Comparison of ENCODE assay signal across 1 cellular context in the genomic region with DNA sequence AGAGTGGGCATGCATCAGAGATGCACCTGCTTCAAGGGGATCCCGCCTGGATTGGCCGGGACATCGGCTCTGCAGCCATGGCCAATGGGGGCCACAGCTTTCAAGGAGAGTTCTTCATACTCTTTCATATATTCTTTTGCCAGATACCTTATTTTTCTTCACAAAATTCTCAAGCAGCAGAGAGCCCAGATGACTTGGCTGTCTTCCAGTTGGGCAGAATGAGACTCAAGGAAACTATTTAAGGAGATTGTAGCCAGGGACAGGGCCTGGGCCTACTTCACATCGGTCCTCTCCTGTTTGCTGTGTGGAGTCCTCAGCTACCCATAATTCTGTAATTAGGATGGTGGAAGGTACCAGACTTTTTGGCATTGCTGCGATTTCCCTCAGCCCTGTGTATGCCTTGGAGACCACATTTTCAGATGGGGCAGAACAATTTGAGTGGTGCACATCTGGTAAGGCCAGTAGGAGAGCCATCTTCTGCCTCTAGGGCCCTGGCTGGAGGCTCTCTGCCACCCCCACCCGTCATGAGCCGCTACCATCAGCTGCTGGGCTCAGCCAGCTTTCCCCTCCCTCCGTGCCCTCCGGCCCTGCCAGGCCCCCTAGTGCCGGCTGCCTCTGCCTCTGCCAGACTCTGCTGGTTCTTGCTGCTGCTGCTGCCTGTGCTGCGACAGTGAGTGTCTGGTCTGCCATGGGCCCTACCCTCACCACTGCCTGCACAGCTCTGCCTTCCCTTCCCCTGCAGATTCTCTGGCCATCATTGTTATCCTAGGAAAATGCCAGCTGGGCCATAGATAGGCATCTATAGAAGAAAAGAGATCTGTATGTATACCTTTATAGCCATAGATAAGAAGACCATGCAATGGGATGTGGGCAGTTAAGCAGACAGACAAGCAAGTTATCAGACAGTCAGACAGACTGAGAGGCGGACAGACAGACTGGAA.
A peak's percentile ranks its signal among the peaks of the same experiment; 100 is the strongest.
TF ChIP-seq lines count a peak whose summit lies in the region.

No MANE protein-coding gene starts in this region.

TF ChIP-seq in HEK293, 187 proteins besides CTCF, POLR2A, EP300 and RAD21:
- TF ChIP-seq ZNF211 (tag by site-specific recombination; IDR thresholded peaks at IDR 0.05; ENCODE audit: low read depth) (no peak), ZNF311 (tag by site-specific recombination; IDR thresholded peaks at IDR 0.05; ENCODE audit: borderline replicate concordance) (no peak), ZNF335 (tag by site-specific recombination; conservative IDR thresholded peaks at IDR 0.05) (peak; percentile 43; the same call in 1 of the 2 replicates), ZNF350 (tag by site-specific recombination; IDR thresholded peaks at IDR 0.05) (no peak), ZBTB20 (tag by site-specific recombination; IDR thresholded peaks at IDR 0.05) (no peak), ZNF837 (tag by site-specific recombination; IDR thresholded peaks at IDR 0.05) (no peak)
- TF ChIP-seq, protein P1, sequence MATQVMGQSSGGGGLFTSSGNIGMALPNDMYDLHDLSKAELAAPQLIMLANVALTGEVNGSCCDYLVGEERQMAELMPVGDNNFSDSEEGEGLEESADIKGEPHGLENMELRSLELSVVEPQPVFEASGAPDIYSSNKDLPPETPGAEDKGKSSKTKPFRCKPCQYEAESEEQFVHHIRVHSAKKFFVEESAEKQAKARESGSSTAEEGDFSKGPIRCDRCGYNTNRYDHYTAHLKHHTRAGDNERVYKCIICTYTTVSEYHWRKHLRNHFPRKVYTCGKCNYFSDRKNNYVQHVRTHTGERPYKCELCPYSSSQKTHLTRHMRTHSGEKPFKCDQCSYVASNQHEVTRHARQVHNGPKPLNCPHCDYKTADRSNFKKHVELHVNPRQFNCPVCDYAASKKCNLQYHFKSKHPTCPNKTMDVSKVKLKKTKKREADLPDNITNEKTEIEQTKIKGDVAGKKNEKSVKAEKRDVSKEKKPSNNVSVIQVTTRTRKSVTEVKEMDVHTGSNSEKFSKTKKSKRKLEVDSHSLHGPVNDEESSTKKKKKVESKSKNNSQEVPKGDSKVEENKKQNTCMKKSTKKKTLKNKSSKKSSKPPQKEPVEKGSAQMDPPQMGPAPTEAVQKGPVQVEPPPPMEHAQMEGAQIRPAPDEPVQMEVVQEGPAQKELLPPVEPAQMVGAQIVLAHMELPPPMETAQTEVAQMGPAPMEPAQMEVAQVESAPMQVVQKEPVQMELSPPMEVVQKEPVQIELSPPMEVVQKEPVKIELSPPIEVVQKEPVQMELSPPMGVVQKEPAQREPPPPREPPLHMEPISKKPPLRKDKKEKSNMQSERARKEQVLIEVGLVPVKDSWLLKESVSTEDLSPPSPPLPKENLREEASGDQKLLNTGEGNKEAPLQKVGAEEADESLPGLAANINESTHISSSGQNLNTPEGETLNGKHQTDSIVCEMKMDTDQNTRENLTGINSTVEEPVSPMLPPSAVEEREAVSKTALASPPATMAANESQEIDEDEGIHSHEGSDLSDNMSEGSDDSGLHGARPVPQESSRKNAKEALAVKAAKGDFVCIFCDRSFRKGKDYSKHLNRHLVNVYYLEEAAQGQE (tag by site-specific recombination; IDR thresholded peaks at IDR 0.05): no peak
- TF ChIP-seq, protein P2, sequence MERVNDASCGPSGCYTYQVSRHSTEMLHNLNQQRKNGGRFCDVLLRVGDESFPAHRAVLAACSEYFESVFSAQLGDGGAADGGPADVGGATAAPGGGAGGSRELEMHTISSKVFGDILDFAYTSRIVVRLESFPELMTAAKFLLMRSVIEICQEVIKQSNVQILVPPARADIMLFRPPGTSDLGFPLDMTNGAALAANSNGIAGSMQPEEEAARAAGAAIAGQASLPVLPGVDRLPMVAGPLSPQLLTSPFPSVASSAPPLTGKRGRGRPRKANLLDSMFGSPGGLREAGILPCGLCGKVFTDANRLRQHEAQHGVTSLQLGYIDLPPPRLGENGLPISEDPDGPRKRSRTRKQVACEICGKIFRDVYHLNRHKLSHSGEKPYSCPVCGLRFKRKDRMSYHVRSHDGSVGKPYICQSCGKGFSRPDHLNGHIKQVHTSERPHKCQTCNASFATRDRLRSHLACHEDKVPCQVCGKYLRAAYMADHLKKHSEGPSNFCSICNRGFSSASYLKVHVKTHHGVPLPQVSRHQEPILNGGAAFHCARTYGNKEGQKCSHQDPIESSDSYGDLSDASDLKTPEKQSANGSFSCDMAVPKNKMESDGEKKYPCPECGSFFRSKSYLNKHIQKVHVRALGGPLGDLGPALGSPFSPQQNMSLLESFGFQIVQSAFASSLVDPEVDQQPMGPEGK (tag by site-specific recombination; IDR thresholded peaks at IDR 0.05): no peak
